Comparison of ENCODE assay signal across 18 cellular contexts in the genomic region with DNA sequence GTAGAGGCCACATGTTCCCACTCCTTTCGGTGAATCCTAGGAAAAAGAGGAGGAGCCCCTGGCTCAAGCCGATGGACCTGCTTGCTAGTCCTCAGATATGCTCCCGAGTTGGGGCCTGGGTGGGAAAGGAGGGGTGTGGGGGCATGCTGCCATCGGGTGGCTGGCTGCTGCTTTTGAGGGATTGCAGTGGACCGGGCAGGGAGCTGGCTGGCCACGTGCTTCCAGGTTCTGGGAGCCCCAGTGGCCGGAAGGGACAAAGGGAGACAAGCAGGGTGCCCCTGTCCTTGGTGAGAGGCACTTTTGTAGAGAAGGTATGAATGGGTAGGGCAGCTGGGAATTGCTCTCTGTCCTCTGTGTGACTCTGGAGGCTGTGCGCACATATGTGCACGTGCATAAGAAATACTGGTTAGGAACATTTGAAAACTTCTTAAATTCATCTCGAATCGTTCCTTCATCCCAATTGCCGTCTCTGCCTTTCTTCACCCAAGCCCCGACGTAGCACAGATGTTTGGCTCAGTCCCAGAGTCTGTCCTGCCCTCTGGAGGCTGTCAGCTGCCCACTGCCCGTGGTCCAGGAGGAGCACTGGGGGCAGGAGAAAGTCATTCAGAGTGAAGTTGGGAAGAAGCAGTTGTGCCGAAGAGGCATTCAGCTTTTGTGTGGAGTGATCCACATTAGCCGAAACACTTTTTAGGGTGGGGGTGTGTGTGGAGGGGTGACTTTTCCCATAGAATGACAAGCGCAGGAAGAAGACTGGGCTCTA.
DNase-seq lines count a peak whose midpoint lies in the region; ATAC-seq and TF ChIP-seq lines count a peak whose summit lies in the region.
"Had no signal": no experiment of that assay in that cellular context is flagged by ENCODE, and none has a peak within 500 bp of the region (broad histone marks: within the 10 kb centered on the region; RNA-seq: fewer than 3 reads in every experiment).

No MANE protein-coding gene starts in this region.

- no peak overlapping the region for H3K27ac ChIP-seq in iPS-18a (ENCODE audit: low read length)
- no peak overlapping the region for H3K27ac ChIP-seq in gastroesophageal sphincter
- H3K27ac ChIP-seq: adrenal gland; BLaER1 treated with 17β-estradiol and CSF1 and Interleukin-3, amounts not matched to agents 10 nM and 100 nM; parathyroid adenoma; Peyer's patch; upper lobe of right lung had no signal

- DNase-seq in NCI-H69 (lab: John Stamatoyannopoulos, UW) (peak; percentile 53), chondrocyte (ENCODE audit: low spot score) (no peak), retinal pigment epithelial cell (ENCODE audit: low read depth) (no peak), OCI-M2 (lab: John Stamatoyannopoulos, UW; ENCODE audit: unreplicated experiment) (no peak), NCI-H1436 treated with DMSO at 0.1 percent for 48 hours (lab: John Stamatoyannopoulos, UW) (no peak)
- DNase-seq: activated B cell treated with CpG ODN at 0.5 μM for 24 hours; adrenal gland; DMS 273 treated with DMSO at 0.1 percent for 48 hours; kidney; Peyer's patch; stimulated activated naive CD4-positive, alpha-beta T cell; upper lobe of right lung had no signal

- H3K4me3 Mint-ChIP-seq in chondrocyte (ENCODE audit: unreplicated experiment): peak overlapping the region; percentile 73

- 39 to 57% methylated on average over 6 to 10 of the region's 18 CpGs for WGBS in gastroesophageal sphincter (ENCODE audit: low coverage in 1 of 2), 2 donors

- no peaks in the 10 kb centered on the region for H3K36me3 ChIP-seq in iPS-18a (ENCODE audit: control insufficient read depth, low read depth, low read length)
- H3K36me3 ChIP-seq in gastroesophageal sphincter: no peaks in the 10 kb centered on the region
- H3K36me3 ChIP-seq: adrenal gland; BLaER1 treated with 17β-estradiol and CSF1 and Interleukin-3, amounts not matched to agents 10 nM and 100 nM; Peyer's patch; upper lobe of right lung had no signal

- peak overlapping the region; percentile 69 for H3K4me3 ChIP-seq in iPS-18a (ENCODE audit: low read length)
- peak overlapping the region; percentile 54 for H3K4me3 ChIP-seq in retinal pigment epithelial cell (ENCODE audit: low read length)
- no peak overlapping the region for H3K4me3 ChIP-seq in gastroesophageal sphincter
- H3K4me3 ChIP-seq: upper lobe of right lung had no signal

- no peaks in the 10 kb centered on the region for H3K27me3 Mint-ChIP-seq in chondrocyte (ENCODE audit: low read depth)

- peaks cover 52% of the 10 kb centered on the region for H3K4me1 Mint-ChIP-seq in chondrocyte (ENCODE audit: low read depth)

- H3K9ac ChIP-seq in iPS-18a (ENCODE audit: low read length): no peak overlapping the region
- H3K9ac ChIP-seq: BLaER1 treated with 17β-estradiol and CSF1 and Interleukin-3, amounts not matched to agents 10 nM and 100 nM; parathyroid adenoma had no signal

- H3K27me3 ChIP-seq in iPS-18a (ENCODE audit: control insufficient read depth, insufficient read depth, low read length): peaks cover 52% of the 10 kb centered on the region
- no peaks in the 10 kb centered on the region for H3K27me3 ChIP-seq in gastroesophageal sphincter
- H3K27me3 ChIP-seq: adrenal gland, Peyer's patch had no signal

- no peak for TF ChIP-seq CTCF in chondrocyte (IDR thresholded peaks at IDR 0.05)
- peak; percentile 16 for TF ChIP-seq CTCF in retinal pigment epithelial cell (conservative IDR thresholded peaks at IDR 0.05; ENCODE audit: low read depth, low read length)
- TF ChIP-seq CTCF in gastroesophageal sphincter (IDR thresholded peaks at IDR 0.05): no peak

- H3K9me3 ChIP-seq in iPS-18a (ENCODE audit: control insufficient read depth, low read depth, low read length): no peaks in the 10 kb centered on the region
- H3K9me3 ChIP-seq in gastroesophageal sphincter: no peaks in the 10 kb centered on the region
- H3K9me3 ChIP-seq: adrenal gland; BLaER1 treated with 17β-estradiol and CSF1 and Interleukin-3, amounts not matched to agents 10 nM and 100 nM; Peyer's patch; upper lobe of right lung had no signal

- no peaks in the 10 kb centered on the region for H3K9me3 Mint-ChIP-seq in chondrocyte (ENCODE audit: low read depth)
- H3K9me3 Mint-ChIP-seq: activated B cell treated with CpG ODN at 0.5 μM for 24 hours, mesothelial cell of epicardium had no signal

- TF ChIP-seq POLR2A in gastroesophageal sphincter (IDR thresholded peaks at IDR 0.05): no peak

- no peak for ATAC-seq in HG03108 (IDR thresholded peaks at IDR 0.05; ENCODE audit: unreplicated experiment)
- no peak for ATAC-seq in gastroesophageal sphincter
- ATAC-seq: upper lobe of right lung had no signal

- H3K36me3 Mint-ChIP-seq in chondrocyte (ENCODE audit: low read depth): peaks cover 5% of the 10 kb centered on the region

- peaks cover 21% of the 10 kb centered on the region for H3K4me1 ChIP-seq in iPS-18a (ENCODE audit: control insufficient read depth, low read depth, low read length)
- H3K4me1 ChIP-seq in gastroesophageal sphincter: peaks cover 0 to 59% (median 33%) of the 10 kb centered on the region in 3 donors
- H3K4me1 ChIP-seq: parathyroid adenoma had no signal

- TF ChIP-seq EP300 in gastroesophageal sphincter (IDR thresholded peaks at IDR 0.05): no peak

- no peak overlapping the region for H3K27ac Mint-ChIP-seq in chondrocyte (ENCODE audit: unreplicated experiment)
- H3K27ac Mint-ChIP-seq: activated B cell treated with CpG ODN at 0.5 μM for 24 hours, mesothelial cell of epicardium had no signal

Comparison
In these comparisons a context has a peak if more than half of its experiments do, and no peak if none do; other contexts are left out.
1. H3K4me3 ChIP-seq: peak in iPS-18a (single experiment) and retinal pigment epithelial cell (single experiment); none in gastroesophageal sphincter (0 of 2).